24 cellular contexts compared by ENCODE assay signal in genomic region chr16:68346892-68347480, GRCh38. TPM values are rescaled to one million over a fixed set of nuclear protein-coding genes. Genes with fewer than 3 reads are reported as not detected.
DNase-seq lines count a peak whose midpoint lies in the region; ATAC-seq and TF ChIP-seq lines count a peak whose summit lies in the region.
"Had no signal": no experiment of that assay in that cellular context is flagged by ENCODE, and none has a peak within 500 bp of the region (broad histone marks: within the 10 kb centered on the region; RNA-seq: fewer than 3 reads in every experiment).

No MANE protein-coding gene starts in this region.

- H3K9ac ChIP-seq in trophoblast cell (ENCODE audit: low read length) = no peak overlapping the region

- H3K27me3 ChIP-seq in right cardiac atrium (ENCODE audit: control insufficient read depth, insufficient read depth) (no peaks in the 10 kb centered on the region), trophoblast cell (ENCODE audit: insufficient read depth, low read length) (no peaks in the 10 kb centered on the region)
- H3K27me3 ChIP-seq: BE2C, esophagus squamous epithelium, left lung, neutrophil had no signal

- peak; percentile 33 for DNase-seq in Right ventricle myocardium inferior (ENCODE audit: missing footprints)
- DNase-seq in right cardiac atrium = no peak
- DNase-seq in trophoblast cell = no peak
- DNase-seq in RWPE1 (ENCODE audit: low spot score) = no peak
- DNase-seq: ACHN; activated naive CD4-positive, alpha-beta T cell treated with Interleukin-2 at 50 U/mL for 16 hours; activated T-cell treated with anti-CD3 and anti-CD28 coated beads, Interleukin-2, amount 50 U/mL, for 72 hours; BE2C; COR-L47; dermis blood vessel endothelial cell; esophagus squamous epithelium; HCEC 1CT; hippocampal formation; mesendoderm; NCI-H1436; NCI-H748 treated with DMSO at 0.1 percent for 48 hours; stimulated activated CD4-positive, alpha-beta T cell treated with anti-CD3 and anti-CD28 coated beads, Interleukin-15, amount 100 ng/mL, for 24 hours had no signal

- H3K4me2 ChIP-seq in trophoblast cell (ENCODE audit: low read length) = no peak overlapping the region

- no peak overlapping the region for H3K4me3 Mint-ChIP-seq in dendritic cell treated with granulocyte-macrophage colony-stimulating factor and Interleukin-4, amounts not matched to agents 40 ng/mL and 50 ng/mL, for 4 days
- H3K4me3 Mint-ChIP-seq: activated T-cell treated with anti-CD3 and anti-CD28 coated beads, Interleukin-2, amount 50 U/mL, for 72 hours; stimulated activated naive CD8-positive, alpha-beta T cell treated with anti-CD3 and anti-CD28 coated beads, Interleukin-15, Interleukin-2, amounts not matched to agents 100 ng/mL and 50 ng/mL, for 24 hours; T-helper 2 cell treated with Interferon-gamma antibody and Interleukin-4, amounts not matched to agents 5 μg/mL and 100 μg/mL, for 36 hours had no signal

- no peak overlapping the region for H4K12ac ChIP-seq in trophoblast cell (ENCODE audit: low read depth, low read length)

- intact Hi-C loops in Right ventricle myocardium inferior (cut with DNase I) = no loop called here
- intact Hi-C loops in right cardiac atrium (cut with DNase I) = no loop called here
- intact Hi-C loops in dendritic cell treated with granulocyte-macrophage colony-stimulating factor and Interleukin-4, amounts not matched to agents 40 ng/mL and 50 ng/mL, for 4 days (cut with micrococcal nuclease) = no loop called here

- no peak overlapping the region for H2BK12ac ChIP-seq in trophoblast cell (ENCODE audit: low read length)

- TF ChIP-seq CTCF in RWPE1 (conservative IDR thresholded peaks at IDR 0.05; ENCODE audit: low read depth) = no peak

- H3K4me1 Mint-ChIP-seq in dendritic cell treated with granulocyte-macrophage colony-stimulating factor and Interleukin-4, amounts not matched to agents 40 ng/mL and 50 ng/mL, for 4 days (ENCODE audit: low read depth) = no peaks in the 10 kb centered on the region

- peak overlapping the region; percentile 49 for H3K23ac ChIP-seq in trophoblast cell (ENCODE audit: low read length)

- no peak overlapping the region for H2AFZ ChIP-seq in trophoblast cell (ENCODE audit: insufficient read depth, low read length, poor library complexity)

- no peak overlapping the region for H3K14ac ChIP-seq in trophoblast cell (ENCODE audit: low read length)

- no peak overlapping the region for H3K18ac ChIP-seq in trophoblast cell (ENCODE audit: low read length)

- H3K27ac ChIP-seq in right cardiac atrium (ENCODE audit: low read length) = no peak overlapping the region
- H3K27ac ChIP-seq in trophoblast cell (ENCODE audit: low read depth, low read length) = no peak overlapping the region
- H3K27ac ChIP-seq in RWPE1 = no peak overlapping the region
- H3K27ac ChIP-seq: esophagus squamous epithelium, left lung, neutrophil had no signal

- no peak for ATAC-seq in Right ventricle myocardium inferior
- ATAC-seq in right cardiac atrium = no peak
- ATAC-seq in HG03175 (IDR thresholded peaks at IDR 0.05; ENCODE audit: unreplicated experiment) = no peak
- no peak for ATAC-seq in HG02981 (IDR thresholded peaks at IDR 0.05; ENCODE audit: unreplicated experiment)
- ATAC-seq: activated T-cell treated with anti-CD3 and anti-CD28 coated beads, Interleukin-2, amount 50 U/mL, for 72 hours; left lung had no signal

- CTCF ChIA-PET in RWPE1 (lab: Yijun Ruan, JAX) = no interaction called here

- no peaks in the 10 kb centered on the region for H3K9me3 Mint-ChIP-seq in dendritic cell treated with granulocyte-macrophage colony-stimulating factor and Interleukin-4, amounts not matched to agents 40 ng/mL and 50 ng/mL, for 4 days
- H3K9me3 Mint-ChIP-seq: activated T-cell treated with anti-CD3 and anti-CD28 coated beads, Interleukin-2, amount 50 U/mL, for 72 hours; stimulated activated naive CD8-positive, alpha-beta T cell treated with anti-CD3 and anti-CD28 coated beads, Interleukin-15, Interleukin-2, amounts not matched to agents 100 ng/mL and 50 ng/mL, for 24 hours; T-helper 2 cell treated with Interferon-gamma antibody and Interleukin-4, amounts not matched to agents 5 μg/mL and 100 μg/mL, for 36 hours had no signal

- no peaks in the 10 kb centered on the region for H3K9me3 ChIP-seq in right cardiac atrium (ENCODE audit: control insufficient read depth, low read length)
- H3K9me3 ChIP-seq in trophoblast cell (ENCODE audit: insufficient read depth, low read depth, low read length) = peaks cover 6% of the 10 kb centered on the region
- H3K9me3 ChIP-seq: BE2C, esophagus squamous epithelium, left lung, neutrophil had no signal

- H3K79me1 ChIP-seq in trophoblast cell (ENCODE audit: low read length) = peaks cover 5% of the 10 kb centered on the region

- no peak overlapping the region for H2BK120ac ChIP-seq in trophoblast cell (ENCODE audit: insufficient read depth, low read length, poor library complexity)

- POLR2A ChIA-PET in RWPE1 (lab: Yijun Ruan, JAX; ENCODE audit: low non-redundant PET) = no interaction called here

- H3K4ac ChIP-seq in trophoblast cell (ENCODE audit: low read depth, low read length) = no peak overlapping the region

- WGBS in right cardiac atrium = 90% methylated on average over 12 of the region's 12 CpGs
- WGBS in trophoblast cell (ENCODE audit: extremely low coverage, insufficient coverage, insufficient read length) = no CpG with 5 or more reads among the region's 12 CpGs

- peaks cover 97% of the 10 kb centered on the region for H3K36me3 Mint-ChIP-seq in dendritic cell treated with granulocyte-macrophage colony-stimulating factor and Interleukin-4, amounts not matched to agents 40 ng/mL and 50 ng/mL, for 4 days (ENCODE audit: low read depth)

- H3K4me1 ChIP-seq in right cardiac atrium (ENCODE audit: control insufficient read depth, insufficient read depth, low read length) (no peaks in the 10 kb centered on the region), trophoblast cell (ENCODE audit: control insufficient read depth in 1 of 2, insufficient read depth in 2 of 2, low read length in 2 of 2) (peaks cover 17 to 39% of the 10 kb centered on the region in 2 experiments)
- H3K4me1 ChIP-seq: BE2C, esophagus squamous epithelium, left lung had no signal

- H3K4me3 ChIP-seq in right cardiac atrium (ENCODE audit: low read length) (no peak overlapping the region), trophoblast cell (ENCODE audit: low read depth, low read length) (peak overlapping the region; percentile 20)
- H3K4me3 ChIP-seq: esophagus squamous epithelium, left lung had no signal

- H4K91ac ChIP-seq in trophoblast cell (ENCODE audit: low read depth, low read length) = no peak overlapping the region

- H3K79me2 ChIP-seq in trophoblast cell (ENCODE audit: control insufficient read depth, insufficient read depth, low read length, poor library complexity) = peaks cover 2% of the 10 kb centered on the region

- no peak overlapping the region for H2BK5ac ChIP-seq in trophoblast cell (ENCODE audit: low read depth, low read length, poor library complexity)

- H3K36me3 ChIP-seq in trophoblast cell (ENCODE audit: control insufficient read depth in 1 of 2, insufficient read depth in 2 of 2, low read length in 2 of 2) = peaks cover 37 to 39% of the 10 kb centered on the region in 2 experiments

- no peak overlapping the region for H2AK5ac ChIP-seq in trophoblast cell (ENCODE audit: low read length)

- H3K27me3 Mint-ChIP-seq in dendritic cell treated with granulocyte-macrophage colony-stimulating factor and Interleukin-4, amounts not matched to agents 40 ng/mL and 50 ng/mL, for 4 days = no peaks in the 10 kb centered on the region
- H3K27me3 Mint-ChIP-seq: stimulated activated naive CD8-positive, alpha-beta T cell treated with anti-CD3 and anti-CD28 coated beads, Interleukin-15, Interleukin-2, amounts not matched to agents 100 ng/mL and 50 ng/mL, for 24 hours had no signal

- H3K27ac Mint-ChIP-seq in dendritic cell treated with granulocyte-macrophage colony-stimulating factor and Interleukin-4, amounts not matched to agents 40 ng/mL and 50 ng/mL, for 4 days = peak overlapping the region; percentile 33
- H3K27ac Mint-ChIP-seq: activated T-cell treated with anti-CD3 and anti-CD28 coated beads, Interleukin-2, amount 50 U/mL, for 72 hours; stimulated activated naive CD8-positive, alpha-beta T cell treated with anti-CD3 and anti-CD28 coated beads, Interleukin-15, Interleukin-2, amounts not matched to agents 100 ng/mL and 50 ng/mL, for 24 hours; T-helper 2 cell treated with Interferon-gamma antibody and Interleukin-4, amounts not matched to agents 5 μg/mL and 100 μg/mL, for 36 hours had no signal

- no peak overlapping the region for H4K8ac ChIP-seq in trophoblast cell (ENCODE audit: low read depth, low read length)

RNA-seq across cellular contexts. Expression of gene PRMT7, which starts 36.2 kb away (rescaled TPM):
- total RNA-seq in Right ventricle myocardium inferior = 28.9 TPM
- 10 to 100 TPM; 20.8 to 34.7 (median 32.2) TPM for total RNA-seq in right cardiac atrium
- 34.5 TPM for polyA plus RNA-seq in right cardiac atrium
- 32.7 and 33.3 TPM in 2 replicates for polyA plus RNA-seq in trophoblast cell (2013)

RNA-seq across cellular contexts. Expression of gene SLC7A6OS, which starts 36.2 kb away (rescaled TPM):
- total RNA-seq in Right ventricle myocardium inferior (12.4 TPM), right cardiac atrium (10 to 100 TPM; 10.9 to 13.4 (median 11.9) TPM)
- 7.9 TPM for polyA plus RNA-seq in right cardiac atrium
- 8.8 and 9.9 TPM in 2 replicates for polyA plus RNA-seq in trophoblast cell (2013)
